2 cellular contexts compared by ENCODE assay signal in the genomic region with DNA sequence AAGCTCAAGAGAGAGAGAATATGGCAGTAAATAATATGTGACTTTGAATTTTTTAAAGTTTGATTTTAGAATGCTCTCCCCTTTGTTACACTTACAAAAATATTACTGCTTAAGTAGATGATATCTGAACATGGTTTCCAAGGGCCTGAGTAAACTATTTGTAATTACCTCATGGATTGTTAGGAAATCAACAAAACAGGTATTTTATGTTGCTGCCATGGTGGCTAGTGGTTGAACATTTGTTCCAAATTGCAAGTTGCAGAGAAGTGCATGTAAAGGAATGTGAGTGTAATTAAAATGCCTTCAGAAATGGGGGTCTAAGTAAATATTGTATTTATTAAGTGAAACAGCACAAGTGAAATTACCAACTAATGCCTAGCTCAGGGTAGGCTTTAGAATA.
TF ChIP-seq lines count a peak whose summit lies in the region.

No MANE protein-coding gene starts in this region.

TF ChIP-seq in IMR-90, 13 proteins besides CTCF, POLR2A, EP300 and RAD21:
- TF ChIP-seq BHLHE40 (IDR thresholded peaks at IDR 0.05; ENCODE audit: low read depth, low read length): no peak
- no peak for TF ChIP-seq USF2 (IDR thresholded peaks at IDR 0.05; ENCODE audit: low read depth, low read length)
- no peak for TF ChIP-seq FOS (IDR thresholded peaks at IDR 0.05; ENCODE audit: low read depth, low read length)
- no peak for TF ChIP-seq SMC3 (IDR thresholded peaks at IDR 0.05; ENCODE audit: low read depth, low read length)
- no peak for TF ChIP-seq CHD1 (IDR thresholded peaks at IDR 0.05; ENCODE audit: low read depth, low read length)
- TF ChIP-seq NFE2L2 (IDR thresholded peaks at IDR 0.05; ENCODE audit: low read depth, low read length): no peak
- TF ChIP-seq MAFK (IDR thresholded peaks at IDR 0.05; ENCODE audit: low read depth, low read length): no peak
- TF ChIP-seq RCOR1 (IDR thresholded peaks at IDR 0.05; ENCODE audit: insufficient replicate concordance, low read length): no peak
- no peak for TF ChIP-seq ELK1 (IDR thresholded peaks at IDR 0.05; ENCODE audit: borderline replicate concordance, low read depth, low read length)
- TF ChIP-seq CEBPB (IDR thresholded peaks at IDR 0.05; ENCODE audit: low read depth, low read length): no peak
- TF ChIP-seq MAZ (IDR thresholded peaks at IDR 0.05; ENCODE audit: borderline replicate concordance, low read depth, low read length): no peak
- no peak for TF ChIP-seq RFX5 (IDR thresholded peaks at IDR 0.05; ENCODE audit: low read depth, low read length)
TF ChIP-seq in IMR-90: peak in this region for 0.

TF ChIP-seq in K562, 482 proteins besides CTCF, POLR2A, EP300 and RAD21:
- TF ChIP-seq ZNF41 (CRISPR knock-in tag; conservative IDR thresholded peaks at IDR 0.05) (no peak), POLR2H (tag; IDR thresholded peaks at IDR 0.05; ENCODE audit: low read depth) (0 out of 2 replicates have a peak, but pooled peaks have one; percentile 40), SIX5 (IDR thresholded peaks at IDR 0.05; ENCODE audit: borderline replicate concordance in 1 of 2, insufficient read depth in 1 of 2, low read depth in 1 of 2, low read length in 2 of 2) (no peak)
